In genomic region chr7:32147909-32148308, GRCh38 we compare ENCODE assay signal across 18 cellular contexts.
"Had no signal": no experiment of that assay in that cellular context is flagged by ENCODE, and none has a peak within 500 bp of the region (broad histone marks: within the 10 kb centered on the region; RNA-seq: fewer than 3 reads in every experiment).

No MANE protein-coding gene starts in this region.

- ATAC-seq: activated T-helper 17 cell treated with anti-CD3 and anti-CD28 coated beads, Interleukin-2, amount 50 U/mL, for 72 hours; left lung; naive thymus-derived CD8-positive, alpha-beta T cell; upper lobe of right lung had no signal

- DNase-seq: activated T-cell treated with anti-CD3 and anti-CD28 coated beads, Interleukin-2, amount 50 U/mL, for 24 hours; adrenal gland; esophagus squamous epithelium; kidney glomerular epithelial cell; left lung; naive thymus-derived CD8-positive, alpha-beta T cell; retina; stimulated activated CD4-positive, alpha-beta T cell treated with anti-CD3 and anti-CD28 coated beads, Interleukin-4, amount 100 ng/mL, for 24 hours; stimulated activated naive CD4-positive, alpha-beta T cell treated with Interleukin-2 at 50 U/mL for 16 hours; T1000; thyroid gland; upper lobe of right lung had no signal

- H3K4me3 ChIP-seq: adrenal gland, ascending aorta, coronary artery, esophagus squamous epithelium, hepatocyte, left lung, lung, neural progenitor cell, thyroid gland, upper lobe of right lung had no signal

- H3K4me1 ChIP-seq: adrenal gland, ascending aorta, esophagus squamous epithelium, left lung, neural progenitor cell, thyroid gland, upper lobe of right lung had no signal

- H3K27me3 ChIP-seq: adrenal gland, ascending aorta, esophagus squamous epithelium, hepatocyte, left lung, neural progenitor cell, thyroid gland, upper lobe of right lung had no signal

- H3K36me3 ChIP-seq: adrenal gland, ascending aorta, esophagus squamous epithelium, left lung, thyroid gland, upper lobe of right lung had no signal

- H3K9ac ChIP-seq: neural progenitor cell had no signal

- H3K27ac ChIP-seq: adrenal gland, ascending aorta, coronary artery, esophagus squamous epithelium, hepatocyte, left lung, neural progenitor cell, thyroid gland, upper lobe of right lung had no signal

- H2AFZ ChIP-seq: hepatocyte, neural progenitor cell had no signal

- H3K9me3 ChIP-seq: adrenal gland, ascending aorta, esophagus squamous epithelium, thyroid gland, upper lobe of right lung had no signal

- H3K4me2 ChIP-seq: hepatocyte, neural progenitor cell had no signal
